In the genomic region with DNA sequence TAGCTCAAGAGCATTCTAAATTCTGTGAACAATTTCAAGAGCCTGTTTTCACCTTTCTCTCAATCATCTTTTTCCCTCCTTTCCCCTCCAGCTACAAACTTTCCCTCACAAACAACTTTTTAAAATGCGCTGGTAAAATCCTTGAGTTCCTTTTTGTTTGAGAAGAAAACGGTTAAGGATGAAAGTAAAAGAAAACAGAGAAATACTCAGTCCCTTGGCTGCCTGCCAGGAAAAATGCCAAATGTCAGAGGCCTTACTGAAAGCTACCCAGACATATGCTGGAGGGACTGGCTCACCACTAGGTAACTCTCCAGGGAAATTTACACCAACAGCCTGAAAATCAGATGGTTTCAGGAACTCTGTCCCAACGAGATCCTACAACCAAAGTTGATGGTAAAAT, we compare ENCODE assay signal across 8 cellular contexts. TPM values are rescaled to one million over a fixed set of nuclear protein-coding genes. Genes with fewer than 3 reads are reported as not detected.
DNase-seq lines count a peak whose midpoint lies in the region; ATAC-seq and TF ChIP-seq lines count a peak whose summit lies in the region.

No MANE protein-coding gene starts in this region.

- H3K4me1 ChIP-seq in spleen = peaks cover 0 to 21% (median 8%) of the 10 kb centered on the region in 6 donors
- no peaks in the 10 kb centered on the region for H3K4me1 ChIP-seq in CD8-positive, alpha-beta memory T cell (ENCODE audit: insufficient read depth, low read length)

- ATAC-seq in activated CD4-positive, alpha-beta T cell treated with anti-CD3 and anti-CD28 coated beads for 36 hours = peak; percentile 43
- peak; percentile 56 for ATAC-seq in left ventricle myocardium superior
- peak; percentile 57 to 64 for ATAC-seq in stimulated activated naive B cell treated with anti-CD40 and anti-IgM and Interleukin-4, amounts not matched to agents 10 μg/mL and 1 μg/mL and 100 μg/mL, for 72 hours (replicated peaks)

- no peaks in the 10 kb centered on the region for H3K9me3 Mint-ChIP-seq in activated CD4-positive, alpha-beta T cell treated with anti-CD3 and anti-CD28 coated beads for 36 hours (ENCODE audit: low read depth)
- H3K9me3 Mint-ChIP-seq in stimulated activated naive B cell treated with anti-CD40 and anti-IgM and Interleukin-4, amounts not matched to agents 10 μg/mL and 1 μg/mL and 100 μg/mL, for 72 hours = no peaks in the 10 kb centered on the region
- no peaks in the 10 kb centered on the region for H3K9me3 Mint-ChIP-seq in CD8-positive, alpha-beta memory T cell

- H3K27ac Mint-ChIP-seq in activated CD4-positive, alpha-beta T cell treated with anti-CD3 and anti-CD28 coated beads for 36 hours = peak overlapping the region; percentile 70
- H3K27ac Mint-ChIP-seq in stimulated activated naive B cell treated with anti-CD40 and anti-IgM and Interleukin-4, amounts not matched to agents 10 μg/mL and 1 μg/mL and 100 μg/mL, for 72 hours = peak overlapping the region; percentile 59
- H3K27ac Mint-ChIP-seq in CD8-positive, alpha-beta memory T cell = no peak overlapping the region

- WGBS in spleen, 5 donors = 19 to 34% (median 28%) methylated on average over 3 of the region's 3 CpGs

- H3K9me3 ChIP-seq in spleen = no peaks in the 10 kb centered on the region
- H3K9me3 ChIP-seq in CD8-positive, alpha-beta memory T cell (ENCODE audit: low read length) = no peaks in the 10 kb centered on the region

- peaks cover 0 to 38% (median 0%) of the 10 kb centered on the region in 7 donors for H3K27me3 ChIP-seq in spleen (replicated peaks in 1 of 7)
- no peaks in the 10 kb centered on the region for H3K27me3 ChIP-seq in CD8-positive, alpha-beta memory T cell (ENCODE audit: insufficient read depth, low read length, poor library complexity, severe bottlenecking)

- no peak overlapping the region for H3K27ac ChIP-seq in spleen
- no peak overlapping the region for H3K27ac ChIP-seq in CD8-positive, alpha-beta memory T cell (ENCODE audit: low read depth, low read length)

- peaks cover 16% of the 10 kb centered on the region for H3K4me1 Mint-ChIP-seq in activated CD4-positive, alpha-beta T cell treated with anti-CD3 and anti-CD28 coated beads for 36 hours
- peaks cover 8 to 14% of the 10 kb centered on the region in 2 donors for H3K4me1 Mint-ChIP-seq in stimulated activated naive B cell treated with anti-CD40 and anti-IgM and Interleukin-4, amounts not matched to agents 10 μg/mL and 1 μg/mL and 100 μg/mL, for 72 hours
- no peaks in the 10 kb centered on the region for H3K4me1 Mint-ChIP-seq in CD8-positive, alpha-beta memory T cell

- POLR2A ChIA-PET in activated CD4-positive, alpha-beta T cell treated with anti-CD3 and anti-CD28 coated beads for 36 hours (lab: Charles Lee) = interaction anchor here (1.0 to 1.2 kb wide), 4 partner anchors 9 to 101 kb away, joined by 3 to 6 read pairs (median 4); partner anchors contain the start of gene SERBP1
- POLR2A ChIA-PET in CD8-positive, alpha-beta memory T cell (lab: Charles Lee) = interaction anchor here (1.2 kb wide), 1 partner anchor 12 kb away, joined by 4 read pairs; no protein-coding TSS in a partner anchor

- H3K4me3 ChIP-seq in spleen = no peak overlapping the region
- no peak overlapping the region for H3K4me3 ChIP-seq in CD8-positive, alpha-beta memory T cell (ENCODE audit: low read length)

- in situ Hi-C loops in Caki2 (cut with HindIII; ENCODE audit: low pct_unique_long_range_greater_than_20kb, low sequenced_read_pairs) = no loop called here

- no peak overlapping the region for H3K4me3 Mint-ChIP-seq in activated CD4-positive, alpha-beta T cell treated with anti-CD3 and anti-CD28 coated beads for 36 hours
- peak overlapping the region in 1 of 2 donors; percentile 45 for H3K4me3 Mint-ChIP-seq in stimulated activated naive B cell treated with anti-CD40 and anti-IgM and Interleukin-4, amounts not matched to agents 10 μg/mL and 1 μg/mL and 100 μg/mL, for 72 hours
- no peak overlapping the region for H3K4me3 Mint-ChIP-seq in CD8-positive, alpha-beta memory T cell

- CTCF ChIA-PET in activated CD4-positive, alpha-beta T cell treated with anti-CD3 and anti-CD28 coated beads for 36 hours (lab: Charles Lee) = interaction anchor here (0.7 to 2.0 kb wide), 7 partner anchors 9 to 272 kb away, joined by 3 to 10 read pairs (median 3); no protein-coding TSS in a partner anchor
- CTCF ChIA-PET in CD8-positive, alpha-beta memory T cell (lab: Charles Lee) = interaction anchor here (1.5 kb wide), 1 partner anchor 9 kb away, joined by 3 read pairs; no protein-coding TSS in a partner anchor

- H3K27me3 Mint-ChIP-seq in activated CD4-positive, alpha-beta T cell treated with anti-CD3 and anti-CD28 coated beads for 36 hours = peaks cover under 1% of the 10 kb centered on the region
- H3K27me3 Mint-ChIP-seq in stimulated activated naive B cell treated with anti-CD40 and anti-IgM and Interleukin-4, amounts not matched to agents 10 μg/mL and 1 μg/mL and 100 μg/mL, for 72 hours = peaks cover 0 to 3% of the 10 kb centered on the region in 2 donors
- peaks cover 2 to 11% of the 10 kb centered on the region in 2 donors for H3K27me3 Mint-ChIP-seq in CD8-positive, alpha-beta memory T cell

- DNase-seq in Caki2 (ENCODE audit: low read depth) = peak; percentile 19
- DNase-seq in H4 (ENCODE audit: low spot score) = peak; percentile 39
- peak; percentile 78 for DNase-seq in activated CD4-positive, alpha-beta T cell treated with anti-CD3 and anti-CD28 coated beads for 36 hours
- peak; percentile 43 for DNase-seq in left ventricle myocardium superior
- peak; percentile 41 for DNase-seq in stimulated activated naive B cell treated with anti-CD40 and anti-IgM and Interleukin-4, amounts not matched to agents 10 μg/mL and 1 μg/mL and 100 μg/mL, for 72 hours
- no peak for DNase-seq in spleen
- no peak for DNase-seq in CD8-positive, alpha-beta memory T cell
- DNase-seq in NCI-H1436 (lab: John Stamatoyannopoulos, UW) = no peak

- no peak for TF ChIP-seq CTCF in spleen (IDR thresholded peaks at IDR 0.05 in 8 of 11, conservative IDR thresholded peaks at IDR 0.05 in 3 of 11)

- H3K36me3 Mint-ChIP-seq in activated CD4-positive, alpha-beta T cell treated with anti-CD3 and anti-CD28 coated beads for 36 hours (ENCODE audit: low read depth) = no peaks in the 10 kb centered on the region
- no peaks in the 10 kb centered on the region for H3K36me3 Mint-ChIP-seq in stimulated activated naive B cell treated with anti-CD40 and anti-IgM and Interleukin-4, amounts not matched to agents 10 μg/mL and 1 μg/mL and 100 μg/mL, for 72 hours
- peaks cover 0 to 3% (median 0%) of the 10 kb centered on the region in 3 donors for H3K36me3 Mint-ChIP-seq in CD8-positive, alpha-beta memory T cell

- no peak for TF ChIP-seq POLR2A in spleen (IDR thresholded peaks at IDR 0.05)

- no peaks in the 10 kb centered on the region for H3K36me3 ChIP-seq in spleen
- no peaks in the 10 kb centered on the region for H3K36me3 ChIP-seq in CD8-positive, alpha-beta memory T cell (ENCODE audit: insufficient read depth, low read length)

- intact Hi-C loops in activated CD4-positive, alpha-beta T cell treated with anti-CD3 and anti-CD28 coated beads for 36 hours (cut with DNase I, micrococcal nuclease) = no loop called here
- intact Hi-C loops in left ventricle myocardium superior (cut with micrococcal nuclease) (no loop called here), spleen (cut with DNase I; ENCODE audit: low total_unique reads) (no loop called here)

RNA-seq across cellular contexts. Expression of gene SERBP1, which starts 11.0 kb away (rescaled TPM):
- total RNA-seq in Caki2 (2014; rRNA removed; shearing (Covaris generic); ENCODE audit: low replicate concordance) = 185 and 196 TPM in 2 replicates
- 263 and 300 TPM in 2 replicates for total RNA-seq in H4 (2014; rRNA removed; shearing (Covaris generic))
- 100 to 1,000 TPM; 433 to 510 TPM for total RNA-seq in activated CD4-positive, alpha-beta T cell treated with anti-CD3 and anti-CD28 coated beads for 36 hours
- total RNA-seq in left ventricle myocardium superior = 134 TPM
- 100 to 1,000 TPM; 119 to 200 (median 142) TPM for total RNA-seq in spleen
- polyA plus RNA-seq in spleen = 100 to 1,000 TPM in 2 of 3 donors, 10 to 100 TPM in 1; 82.9 to 112 (median 112) TPM
- total RNA-seq in CD8-positive, alpha-beta memory T cell = 100 to 1,000 TPM; 545 to 549 TPM
- 127 TPM for polyA plus RNA-seq in CD8-positive, alpha-beta memory T cell

Comparison
In these comparisons a context has a peak if more than half of its experiments do, and no peak if none do; other contexts are left out.
1. DNase-seq: peak in Caki2 (single experiment), H4 (single experiment), activated CD4-positive, alpha-beta T cell treated with anti-CD3 and anti-CD28 coated beads for 36 hours (single experiment), left ventricle myocardium superior (single experiment) and stimulated activated naive B cell treated with anti-CD40 and anti-IgM and Interleukin-4, amounts not matched to agents 10 μg/mL and 1 μg/mL and 100 μg/mL, for 72 hours (single experiment); none in spleen (single experiment), CD8-positive, alpha-beta memory T cell (0 of 5) and NCI-H1436 (single experiment).
2. H3K27ac Mint-ChIP-seq: peak in activated CD4-positive, alpha-beta T cell treated with anti-CD3 and anti-CD28 coated beads for 36 hours (single experiment) and stimulated activated naive B cell treated with anti-CD40 and anti-IgM and Interleukin-4, amounts not matched to agents 10 μg/mL and 1 μg/mL and 100 μg/mL, for 72 hours (single experiment); none in CD8-positive, alpha-beta memory T cell (0 of 8).
3. Peak in every context shown above with its lines, with median percentiles within 50 percentile points of each other: ATAC-seq.